16 cellular contexts compared by ENCODE assay signal in the genomic region with DNA sequence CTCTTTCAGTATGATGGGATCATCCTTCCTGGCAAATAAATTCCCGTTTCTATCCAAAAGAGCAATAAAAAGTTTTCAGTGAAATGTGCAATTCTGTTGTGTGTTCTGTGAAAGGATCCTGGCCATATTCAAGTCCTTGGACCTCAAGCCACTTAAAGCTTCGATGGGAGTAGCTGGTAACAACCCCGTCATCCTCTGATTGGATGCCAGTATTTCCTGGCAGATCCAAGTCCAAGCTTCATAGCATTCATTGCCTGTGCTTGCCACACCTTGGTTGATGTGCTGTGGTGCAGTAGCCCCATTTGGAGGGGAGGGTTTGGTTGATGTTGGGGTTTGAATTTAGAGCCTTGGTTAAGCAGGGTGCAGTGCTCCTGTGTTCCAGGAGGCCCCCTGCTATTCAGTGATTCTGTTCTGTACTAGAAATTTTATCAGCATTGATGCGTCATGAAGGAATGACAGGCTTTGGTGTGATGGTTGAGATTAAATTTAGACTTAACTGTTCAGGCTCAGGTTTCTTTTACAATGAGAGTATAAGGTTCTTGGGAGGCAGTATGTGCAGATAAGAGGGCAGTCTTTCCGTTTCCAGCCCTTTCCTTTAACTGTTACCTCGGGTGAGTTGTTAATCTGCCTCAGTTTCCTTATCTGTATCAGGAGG. TPM values are rescaled to one million over a fixed set of nuclear protein-coding genes. Genes with fewer than 3 reads are reported as not detected.
DNase-seq lines count a peak whose midpoint lies in the region; ATAC-seq, FAIRE-seq and TF ChIP-seq lines count a peak whose summit lies in the region.
"Had no signal": no experiment of that assay in that cellular context is flagged by ENCODE, and none has a peak within 500 bp of the region (broad histone marks: within the 10 kb centered on the region; RNA-seq: fewer than 3 reads in every experiment).

No MANE protein-coding gene starts in this region.

- no peak overlapping the region for H3K9ac ChIP-seq in HepG2 (ENCODE audit: insufficient read depth, low read depth, low read length)
- H3K9ac ChIP-seq: parathyroid adenoma had no signal

- peaks cover 75% of the 10 kb centered on the region for H3K4me1 Mint-ChIP-seq in activated T-helper 1 cell treated with anti-CD3 and anti-CD28 coated beads, Interleukin-12 subunit alpha, Interleukin-12 subunit beta, Interleukin-2, Interleukin-4 antibody, amounts not matched to agents 30 ng/mL and 10 ng/mL and 1 ng/mL, durations not matched to agents 14 hours and 24 hours and 36 hours (ENCODE audit: low read depth)
- H3K4me1 Mint-ChIP-seq in type B pancreatic cell (ENCODE audit: unreplicated experiment): peaks cover 51% of the 10 kb centered on the region

- H3K27ac ChIP-seq in HepG2 (ENCODE audit: extremely low read length, insufficient read depth, low read length): no peak overlapping the region
- H3K27ac ChIP-seq in right lobe of liver: no peak overlapping the region
- no peak overlapping the region for H3K27ac ChIP-seq in dorsolateral prefrontal cortex
- H3K27ac ChIP-seq: parathyroid adenoma, tibial artery had no signal

- in situ Hi-C loops in HepG2 (cut with HindIII; ENCODE audit: extremely low pct_ligation_motif_present, low pct_unique_long_range_greater_than_20kb): no loop called here

- BruUV-seq in HepG2 (replicated peaks; lab: Mats Ljungman, UMichigan): no TSS peak

- ATAC-seq in HepG2: no peak
- no peak for ATAC-seq in right lobe of liver
- ATAC-seq in left colon: peak; percentile 58
- ATAC-seq: effector memory CD8-positive, alpha-beta T cell had no signal

- H4K20me1 ChIP-seq in HepG2 (ENCODE audit: insufficient read depth, low read length): peaks cover 81% of the 10 kb centered on the region

- CTCF ChIA-PET in HepG2 (lab: Yijun Ruan, JAX; ENCODE audit: low intra/inter-chr PET ratio, low total read pairs): no interaction called here

- 87% methylated on average over 5 of the region's 6 CpGs for WGBS in HepG2 (ENCODE audit: low lambda C conversion rate)
- 61% methylated on average over 6 of the region's 6 CpGs for WGBS in right lobe of liver (ENCODE audit: insufficient coverage, low coverage, low lambda C conversion rate, missing lambda C conversion rate)

- TF ChIP-seq CTCF in HepG2 (CRISPR knock-in tag; IDR thresholded peaks at IDR 0.05) (no peak), right lobe of liver (IDR thresholded peaks at IDR 0.05) (no peak), type B pancreatic cell (conservative IDR thresholded peaks at IDR 0.05) (no peak), dorsolateral prefrontal cortex (IDR thresholded peaks at IDR 0.05 in 54 of 56, conservative IDR thresholded peaks at IDR 0.05 in 2 of 56; ENCODE audit: low read depth in 1 of 56, partially characterized antibody in 56 of 56) (no peak)

- no peaks in the 10 kb centered on the region for H3K9me3 ChIP-seq in HepG2 (ENCODE audit: low read length)
- H3K9me3 ChIP-seq in right lobe of liver: no peaks in the 10 kb centered on the region
- H3K9me3 ChIP-seq: tibial artery had no signal

- no peak for TF ChIP-seq EP300 in HepG2 (IDR thresholded peaks at IDR 0.05; ENCODE audit: low read depth in 2 of 2, low read length in 2 of 2)
- TF ChIP-seq EP300 in HepG2 (CRISPR knock-in tag; IDR thresholded peaks at IDR 0.05; ENCODE audit: borderline replicate concordance): no peak

- POLR2A ChIA-PET in HepG2 (lab: Yijun Ruan, JAX): interaction anchor here (2.7 kb wide), 1 partner anchor 9 kb away, joined by 9 read pairs; no protein-coding TSS in a partner anchor

- peaks cover 53% of the 10 kb centered on the region for H3K4me1 ChIP-seq in HepG2 (ENCODE audit: insufficient read depth, low read length)
- peaks cover 0 to 27% (median 12%) of the 10 kb centered on the region in 4 donors for H3K4me1 ChIP-seq in right lobe of liver

- intact Hi-C loops in HepG2 (cut with micrococcal nuclease; ENCODE audit: unreplicated experiment) (no loop called here), right lobe of liver (cut with DNase I) (loop anchor here (10.0 kb wide), 2 partner anchors 48 to 58 kb away; a partner anchor contains a TSS), left colon (cut with DNase I, micrococcal nuclease) (no loop called here), dorsolateral prefrontal cortex (cut with DNase I) (loop anchor here in 1 of 2 donors (10.0 kb wide), 1 partner anchor 178 kb away; no protein-coding TSS in a partner anchor)
- intact Hi-C loops in activated T-helper 1 cell treated with anti-CD3 and anti-CD28 coated beads, Interleukin-12 subunit alpha, Interleukin-12 subunit beta, Interleukin-2, Interleukin-4 antibody, amounts not matched to agents 30 ng/mL and 10 ng/mL and 1 ng/mL, durations not matched to agents 14 hours and 24 hours and 36 hours (cut with micrococcal nuclease): no loop called here

- H3K4me2 ChIP-seq in HepG2 (ENCODE audit: low read depth, low read length): no peak overlapping the region

- no peaks in the 10 kb centered on the region; a peak in 1 of 5 replicates for H3K27me3 ChIP-seq in HepG2 (ENCODE audit: control insufficient read depth in 1 of 2, insufficient read depth in 2 of 2, low read length in 2 of 2)
- no peaks in the 10 kb centered on the region for H3K27me3 ChIP-seq in right lobe of liver
- no peaks in the 10 kb centered on the region for H3K27me3 ChIP-seq in dorsolateral prefrontal cortex
- H3K27me3 ChIP-seq: tibial artery had no signal

- no peaks in the 10 kb centered on the region for H3K9me3 Mint-ChIP-seq in activated T-helper 1 cell treated with anti-CD3 and anti-CD28 coated beads, Interleukin-12 subunit alpha, Interleukin-12 subunit beta, Interleukin-2, Interleukin-4 antibody, amounts not matched to agents 30 ng/mL and 10 ng/mL and 1 ng/mL, durations not matched to agents 14 hours and 24 hours and 36 hours
- no peaks in the 10 kb centered on the region for H3K9me3 Mint-ChIP-seq in type B pancreatic cell
- H3K9me3 Mint-ChIP-seq: effector memory CD8-positive, alpha-beta T cell; immature natural killer cell; mesothelial cell of epicardium had no signal

- DNase-seq in HepG2 (ENCODE audit: low spot score) (no peak), right lobe of liver (no peak), left colon (no peak), type B pancreatic cell (ENCODE audit: extremely low spot score, unreplicated experiment) (no peak), occipital lobe (lab: John Stamatoyannopoulos, UW) (no peak), hepatic stellate cell (ENCODE audit: low spot score) (no peak), dorsolateral prefrontal cortex (no peak)
- DNase-seq in activated T-helper 1 cell treated with anti-CD3 and anti-CD28 coated beads, Interleukin-12 subunit alpha, Interleukin-12 subunit beta, Interleukin-2, Interleukin-4 antibody, amounts not matched to agents 30 ng/mL and 10 ng/mL and 1 ng/mL, durations not matched to agents 14 hours and 24 hours and 36 hours (ENCODE audit: low spot score): no peak
- DNase-seq: effector memory CD8-positive, alpha-beta T cell; foreskin melanocyte; immature natural killer cell; NCI-H1048; NCI-H2171 treated with DMSO at 0.1 percent for 48 hours; tibial artery had no signal

- no peak for FAIRE-seq in HepG2 (lab: Jason Lieb, UNC)

- H3K4me3 ChIP-seq in HepG2 (replicated peaks in 1 of 3; ENCODE audit: insufficient read depth in 1 of 3, low read depth in 2 of 3, low read length in 3 of 3) (no peak overlapping the region), right lobe of liver (no peak overlapping the region), dorsolateral prefrontal cortex (no peak overlapping the region)
- H3K4me3 ChIP-seq: tibial artery had no signal

- peaks cover 31 to 81% of the 10 kb centered on the region in 2 experiments for H3K36me3 ChIP-seq in HepG2 (replicated peaks in 1 of 2; ENCODE audit: control insufficient read depth in 1 of 2, insufficient read depth in 2 of 2, low read length in 2 of 2)
- H3K36me3 ChIP-seq in right lobe of liver: peaks cover 6 to 84% (median 43%) of the 10 kb centered on the region in 4 donors

- no peak overlapping the region for H2AFZ ChIP-seq in HepG2 (ENCODE audit: low read length)
- H2AFZ ChIP-seq: parathyroid adenoma had no signal

- H3K36me3 Mint-ChIP-seq in activated T-helper 1 cell treated with anti-CD3 and anti-CD28 coated beads, Interleukin-12 subunit alpha, Interleukin-12 subunit beta, Interleukin-2, Interleukin-4 antibody, amounts not matched to agents 30 ng/mL and 10 ng/mL and 1 ng/mL, durations not matched to agents 14 hours and 24 hours and 36 hours (ENCODE audit: low read depth): peaks cover 88% of the 10 kb centered on the region
- H3K36me3 Mint-ChIP-seq in type B pancreatic cell: peaks cover 61% of the 10 kb centered on the region

- TF ChIP-seq RAD21 in HepG2 (CRISPR knock-in tag; IDR thresholded peaks at IDR 0.05): no peak

- no peaks in the 10 kb centered on the region for H3K27me3 Mint-ChIP-seq in activated T-helper 1 cell treated with anti-CD3 and anti-CD28 coated beads, Interleukin-12 subunit alpha, Interleukin-12 subunit beta, Interleukin-2, Interleukin-4 antibody, amounts not matched to agents 30 ng/mL and 10 ng/mL and 1 ng/mL, durations not matched to agents 14 hours and 24 hours and 36 hours (ENCODE audit: insufficient read depth)
- H3K27me3 Mint-ChIP-seq in type B pancreatic cell: no peaks in the 10 kb centered on the region
- H3K27me3 Mint-ChIP-seq: effector memory CD8-positive, alpha-beta T cell had no signal

- TF ChIP-seq POLR2A in HepG2 (IDR thresholded peaks at IDR 0.05; ENCODE audit: insufficient read depth in 1 of 2, low read depth in 2 of 2, low read length in 2 of 2): no peak; a peak in 2 of 4 replicates
- no peak for TF ChIP-seq POLR2A in right lobe of liver (IDR thresholded peaks at IDR 0.05)

- H3K79me2 ChIP-seq in HepG2 (ENCODE audit: insufficient read depth, low read length): peaks cover 79% of the 10 kb centered on the region

- H3K4me3 Mint-ChIP-seq in activated T-helper 1 cell treated with anti-CD3 and anti-CD28 coated beads, Interleukin-12 subunit alpha, Interleukin-12 subunit beta, Interleukin-2, Interleukin-4 antibody, amounts not matched to agents 30 ng/mL and 10 ng/mL and 1 ng/mL, durations not matched to agents 14 hours and 24 hours and 36 hours: peak overlapping the region; percentile 1
- H3K4me3 Mint-ChIP-seq in type B pancreatic cell: peak overlapping the region; percentile 48
- H3K4me3 Mint-ChIP-seq: effector memory CD8-positive, alpha-beta T cell; mesothelial cell of epicardium had no signal

- no peak overlapping the region for H3K27ac Mint-ChIP-seq in activated T-helper 1 cell treated with anti-CD3 and anti-CD28 coated beads, Interleukin-12 subunit alpha, Interleukin-12 subunit beta, Interleukin-2, Interleukin-4 antibody, amounts not matched to agents 30 ng/mL and 10 ng/mL and 1 ng/mL, durations not matched to agents 14 hours and 24 hours and 36 hours
- H3K27ac Mint-ChIP-seq in type B pancreatic cell: no peak overlapping the region
- H3K27ac Mint-ChIP-seq: mesothelial cell of epicardium had no signal

RNA-seq across cellular contexts. Expression of a gene that starts 4.9 kb away (rescaled TPM):
- total RNA-seq in HepG2 (2016; rRNA removed; fragmentation: Illumina TruSeq; extraction: Trizol) (2,010 and 2,638 TPM in 2 replicates), right lobe of liver (100 to 1,000 TPM; 341 to 471 (median 405) TPM), left colon (100 to 1,000 TPM; 818 to 848 TPM), type B pancreatic cell (ENCODE audit: low replicate concordance) (1,209 and 1,301 TPM in 2 replicates), occipital lobe (852 TPM), dorsolateral prefrontal cortex (100 to 1,000 TPM; 167 to 380 (median 287) TPM)
- total RNA-seq in HepG2 (2016; cell fraction: cytosol; rRNA removed; fragmentation: Illumina TruSeq; extraction: Trizol; ENCODE audit: low read depth): 1,858 and 2,176 TPM in 2 replicates
- 2,021 and 2,756 TPM in 2 replicates for total RNA-seq in HepG2 (2016; cell fraction: insoluble cytoplasmic fraction; rRNA removed; fragmentation: Illumina TruSeq; extraction: Trizol)
- 3,644 and 4,048 TPM in 2 replicates for total RNA-seq in HepG2 (2016; cell fraction: membrane; rRNA removed; fragmentation: Illumina TruSeq; extraction: Trizol)
- total RNA-seq in HepG2 (2016; cell fraction: nucleus; rRNA removed; fragmentation: Illumina TruSeq; extraction: Trizol): 641 and 715 TPM in 2 replicates
- 1,552 and 1,682 TPM in 2 replicates for polyA plus RNA-seq in HepG2 (2011; rRNA removed)
- polyA plus RNA-seq in HepG2 (2011; cell fraction: cytosol; rRNA removed): 1,274 and 1,563 TPM in 2 replicates
- polyA plus RNA-seq in HepG2 (2011; cell fraction: nucleus; rRNA removed): 268 and 378 TPM in 2 replicates
- polyA plus RNA-seq in HepG2 (2012): 3,472 and 3,503 TPM in 2 replicates
- polyA plus RNA-seq in HepG2 (2016; cell fraction: cytosol; fragmentation: Illumina TruSeq; extraction: Trizol; ENCODE audit: low read depth): 3,344 and 3,698 TPM in 2 replicates
- 3,158 and 3,586 TPM in 2 replicates for polyA plus RNA-seq in HepG2 (2016; cell fraction: insoluble cytoplasmic fraction; fragmentation: Illumina TruSeq; extraction: Trizol; ENCODE audit: low read depth)
- polyA plus RNA-seq in HepG2 (2016; cell fraction: membrane; fragmentation: Illumina TruSeq; extraction: Trizol; ENCODE audit: low read depth): 4,657 and 4,799 TPM in 2 replicates
- 1,462 and 1,519 TPM in 2 replicates for polyA plus RNA-seq in HepG2 (2016; cell fraction: nucleus; fragmentation: Illumina TruSeq; extraction: Trizol; ENCODE audit: insufficient read depth, low read depth)
- polyA minus RNA-seq in HepG2 (2011; rRNA and poly(A)+ RNA removed; ENCODE audit: low replicate concordance): 334 and 786 TPM in 2 replicates
- 353 and 418 TPM in 2 replicates for polyA minus RNA-seq in HepG2 (2011; cell fraction: cytosol; rRNA and poly(A)+ RNA removed)
- 166 and 250 TPM in 2 replicates for polyA minus RNA-seq in HepG2 (2011; cell fraction: nucleus; rRNA and poly(A)+ RNA removed)
- total RNA-seq in activated T-helper 1 cell treated with anti-CD3 and anti-CD28 coated beads, Interleukin-12 subunit alpha, Interleukin-12 subunit beta, Interleukin-2, Interleukin-4 antibody, amounts not matched to agents 30 ng/mL and 10 ng/mL and 1 ng/mL, durations not matched to agents 14 hours and 24 hours and 36 hours: 1,058 and 1,119 TPM in 2 replicates

RNA-seq across cellular contexts. Expression of a gene that starts 46.8 kb away (rescaled TPM):
- total RNA-seq in HepG2 (2016; rRNA removed; fragmentation: Illumina TruSeq; extraction: Trizol) (28.5 and 36.3 TPM in 2 replicates), right lobe of liver (10 to 100 TPM; 21.1 to 42.2 (median 36.1) TPM), left colon (10 to 100 TPM; 29.6 to 34.7 TPM), type B pancreatic cell (ENCODE audit: low replicate concordance) (39.6 and 44.3 TPM in 2 replicates), occipital lobe (23.7 TPM), dorsolateral prefrontal cortex (10 to 100 TPM; 22.2 to 40.6 (median 28.2) TPM)
- 7.3 and 7.8 TPM in 2 replicates for total RNA-seq in HepG2 (2016; cell fraction: cytosol; rRNA removed; fragmentation: Illumina TruSeq; extraction: Trizol; ENCODE audit: low read depth)
- 27.5 and 30.2 TPM in 2 replicates for total RNA-seq in HepG2 (2016; cell fraction: insoluble cytoplasmic fraction; rRNA removed; fragmentation: Illumina TruSeq; extraction: Trizol)
- total RNA-seq in HepG2 (2016; cell fraction: membrane; rRNA removed; fragmentation: Illumina TruSeq; extraction: Trizol): 23.8 and 29.0 TPM in 2 replicates
- total RNA-seq in HepG2 (2016; cell fraction: nucleus; rRNA removed; fragmentation: Illumina TruSeq; extraction: Trizol): 16.4 and 21.2 TPM in 2 replicates
- polyA plus RNA-seq in HepG2 (2011; rRNA removed): 14.2 and 14.8 TPM in 2 replicates
- 9.6 and 12.3 TPM in 2 replicates for polyA plus RNA-seq in HepG2 (2011; cell fraction: cytosol; rRNA removed)
- 10.0 and 12.4 TPM in 2 replicates for polyA plus RNA-seq in HepG2 (2011; cell fraction: nucleus; rRNA removed)
- 16.3 and 19.1 TPM in 2 replicates for polyA plus RNA-seq in HepG2 (2012)
- 11.2 and 13.3 TPM in 2 replicates for polyA plus RNA-seq in HepG2 (2016; cell fraction: cytosol; fragmentation: Illumina TruSeq; extraction: Trizol; ENCODE audit: low read depth)
- 33.1 and 41.5 TPM in 2 replicates for polyA plus RNA-seq in HepG2 (2016; cell fraction: insoluble cytoplasmic fraction; fragmentation: Illumina TruSeq; extraction: Trizol; ENCODE audit: low read depth)
- 21.3 and 28.9 TPM in 2 replicates for polyA plus RNA-seq in HepG2 (2016; cell fraction: membrane; fragmentation: Illumina TruSeq; extraction: Trizol; ENCODE audit: low read depth)
- 32.1 and 36.1 TPM in 2 replicates for polyA plus RNA-seq in HepG2 (2016; cell fraction: nucleus; fragmentation: Illumina TruSeq; extraction: Trizol; ENCODE audit: insufficient read depth, low read depth)
- 9.7 and 21.5 TPM in 2 replicates for polyA minus RNA-seq in HepG2 (2011; rRNA and poly(A)+ RNA removed; ENCODE audit: low replicate concordance)
- polyA minus RNA-seq in HepG2 (2011; cell fraction: cytosol; rRNA and poly(A)+ RNA removed): 18.6 and 21.7 TPM in 2 replicates
- 12.0 and 20.3 TPM in 2 replicates for polyA minus RNA-seq in HepG2 (2011; cell fraction: nucleus; rRNA and poly(A)+ RNA removed)
- total RNA-seq in activated T-helper 1 cell treated with anti-CD3 and anti-CD28 coated beads, Interleukin-12 subunit alpha, Interleukin-12 subunit beta, Interleukin-2, Interleukin-4 antibody, amounts not matched to agents 30 ng/mL and 10 ng/mL and 1 ng/mL, durations not matched to agents 14 hours and 24 hours and 36 hours: 54.5 and 55.2 TPM in 2 replicates

Comparison
In these comparisons a context has a peak if more than half of its experiments do, and no peak if none do; other contexts are left out.
1. intact Hi-C loops: an anchor here in right lobe of liver (10.0 kb wide); none called in HepG2, activated T-helper 1 cell treated with anti-CD3 and anti-CD28 coated beads, Interleukin-12 subunit alpha, Interleukin-12 subunit beta, Interleukin-2, Interleukin-4 antibody, amounts not matched to agents 30 ng/mL and 10 ng/mL and 1 ng/mL, durations not matched to agents 14 hours and 24 hours and 36 hours and left colon.